In the genomic region with DNA sequence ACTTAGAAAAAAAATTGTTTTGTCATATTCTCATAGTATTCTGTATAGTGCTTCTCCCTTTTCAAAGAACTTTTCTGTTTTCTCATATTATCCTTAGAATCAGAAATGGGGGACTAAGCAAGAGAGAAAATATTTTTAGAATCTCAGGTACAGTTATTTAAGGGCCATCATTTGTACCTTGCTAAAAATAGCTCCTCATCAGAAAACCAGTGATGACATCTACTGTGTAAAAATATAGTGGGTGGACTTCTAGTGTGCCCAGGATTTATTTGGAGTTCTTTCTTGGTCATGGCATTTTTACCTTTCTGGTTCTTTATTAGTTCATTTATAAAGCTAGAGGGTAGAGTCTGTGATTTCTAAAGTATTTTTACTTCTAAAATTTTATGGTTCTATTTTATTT, we compare ENCODE assay signal across 32 cellular contexts.
"Had no signal": no experiment of that assay in that cellular context is flagged by ENCODE, and none has a peak within 500 bp of the region (broad histone marks: within the 10 kb centered on the region; RNA-seq: fewer than 3 reads in every experiment).

No MANE protein-coding gene starts in this region.

- H3K4me1 Mint-ChIP-seq: activated CD4-positive, alpha-beta T cell treated with anti-CD3 and anti-CD28 coated beads, Interleukin-2, amount 10 ng/mL, durations not matched to agents 24 days and 14 days; activated naive CD4-positive, alpha-beta T cell treated with anti-CD3 and anti-CD28 coated beads, Interleukin-2, amount 50 U/mL, for 24 hours; activated naive CD8-positive, alpha-beta T cell treated with anti-CD3 and anti-CD28 coated beads for 36 hours had no signal

- H3K4me3 ChIP-seq: adrenal gland, body of pancreas, esophagus muscularis mucosa, gastrocnemius medialis had no signal

- H3K9me3 Mint-ChIP-seq: activated CD4-positive, alpha-beta memory T cell treated with anti-CD3 and anti-CD28 coated beads for 36 hours; activated naive CD4-positive, alpha-beta T cell treated with anti-CD3 and anti-CD28 coated beads for 36 hours; activated naive CD4-positive, alpha-beta T cell treated with anti-CD3 and anti-CD28 coated beads, Interleukin-2, amount 50 U/mL, for 24 hours; activated naive CD8-positive, alpha-beta T cell treated with anti-CD3 and anti-CD28 coated beads for 36 hours; activated naive CD8-positive, alpha-beta T cell treated with anti-CD3 and anti-CD28 coated beads, Interleukin-2, amount 50 U/mL, for 24 hours; activated T-helper 1 cell treated with anti-CD3 and anti-CD28 coated beads, Interleukin-12 subunit alpha, Interleukin-12 subunit beta, Interleukin-2, Interleukin-4 antibody, amounts not matched to agents 30 ng/mL and 10 ng/mL and 1 ng/mL, durations not matched to agents 14 hours and 24 hours and 36 hours; effector memory CD8-positive, alpha-beta T cell had no signal

- H3K36me3 ChIP-seq: adrenal gland had no signal

- ATAC-seq: activated CD4-positive, alpha-beta T cell treated with anti-CD3 and anti-CD28 coated beads for 36 hours; activated CD8-positive, alpha-beta memory T cell treated with anti-CD3 and anti-CD28 coated beads, Interleukin-2, amount 10 ng/mL, durations not matched to agents 7 days and 5 days; activated CD8-positive, alpha-beta T cell treated with anti-CD3 and anti-CD28 coated beads, Interleukin-2, amount 10 ng/mL, durations not matched to agents 7 days and 5 days; activated naive CD8-positive, alpha-beta T cell treated with anti-CD3 and anti-CD28 coated beads, Interleukin-2, amount 50 U/mL, for 24 hours; body of pancreas; effector memory CD8-positive, alpha-beta T cell; foreskin keratinocyte had no signal

- H3K27me3 Mint-ChIP-seq: activated CD4-positive, alpha-beta memory T cell treated with anti-CD3 and anti-CD28 coated beads for 36 hours; activated CD4-positive, alpha-beta T cell treated with anti-CD3 and anti-CD28 coated beads for 36 hours; activated CD4-positive, alpha-beta T cell treated with anti-CD3 and anti-CD28 coated beads, Interleukin-2, amount 10 ng/mL, durations not matched to agents 24 days and 14 days; activated CD8-positive, alpha-beta memory T cell treated with anti-CD3 and anti-CD28 coated beads, Interleukin-2, amount 10 ng/mL, durations not matched to agents 7 days and 5 days; activated naive CD4-positive, alpha-beta T cell treated with anti-CD3 and anti-CD28 coated beads, Interleukin-2, amount 50 U/mL, for 24 hours; activated naive CD8-positive, alpha-beta T cell treated with anti-CD3 and anti-CD28 coated beads for 36 hours; activated naive CD8-positive, alpha-beta T cell treated with anti-CD3 and anti-CD28 coated beads, Interleukin-2, amount 50 U/mL, for 24 hours; effector memory CD8-positive, alpha-beta T cell had no signal

- H3K27ac ChIP-seq: adrenal gland, body of pancreas, esophagus muscularis mucosa, foreskin keratinocyte, gastrocnemius medialis had no signal

- H3K27ac Mint-ChIP-seq: activated CD4-positive, alpha-beta memory T cell treated with anti-CD3 and anti-CD28 coated beads for 36 hours; activated CD4-positive, alpha-beta T cell treated with anti-CD3 and anti-CD28 coated beads for 36 hours; activated CD4-positive, alpha-beta T cell treated with anti-CD3 and anti-CD28 coated beads, Interleukin-2, amount 10 ng/mL, durations not matched to agents 24 days and 14 days; activated CD8-positive, alpha-beta memory T cell treated with anti-CD3 and anti-CD28 coated beads, Interleukin-2, amount 10 ng/mL, durations not matched to agents 7 days and 5 days; activated CD8-positive, alpha-beta T cell treated with anti-CD3 and anti-CD28 coated beads, Interleukin-2, amount 10 ng/mL, durations not matched to agents 7 days and 5 days; activated naive CD4-positive, alpha-beta T cell treated with anti-CD3 and anti-CD28 coated beads for 36 hours; activated naive CD4-positive, alpha-beta T cell treated with anti-CD3 and anti-CD28 coated beads, Interleukin-2, amount 50 U/mL, for 24 hours; activated naive CD8-positive, alpha-beta T cell treated with anti-CD3 and anti-CD28 coated beads for 36 hours; activated naive CD8-positive, alpha-beta T cell treated with anti-CD3 and anti-CD28 coated beads, Interleukin-2, amount 50 U/mL, for 24 hours; activated T-helper 1 cell treated with anti-CD3 and anti-CD28 coated beads, Interleukin-12 subunit alpha, Interleukin-12 subunit beta, Interleukin-2, Interleukin-4 antibody, amounts not matched to agents 30 ng/mL and 10 ng/mL and 1 ng/mL, durations not matched to agents 14 hours and 24 hours and 36 hours; activated T-helper 2 cell treated with anti-CD3 and anti-CD28 coated beads, Interferon-gamma antibody, Interleukin-2, Interleukin-4, amounts not matched to agents 10 μg/mL and 5 μg/mL and 100 μg/mL, durations not matched to agents 14 hours and 24 hours and 36 hours had no signal

- H3K4me3 Mint-ChIP-seq: activated CD4-positive, alpha-beta memory T cell treated with anti-CD3 and anti-CD28 coated beads for 36 hours; activated CD4-positive, alpha-beta T cell treated with anti-CD3 and anti-CD28 coated beads for 36 hours; activated CD4-positive, alpha-beta T cell treated with anti-CD3 and anti-CD28 coated beads, Interleukin-2, amount 10 ng/mL, durations not matched to agents 24 days and 14 days; activated CD8-positive, alpha-beta memory T cell treated with anti-CD3 and anti-CD28 coated beads, Interleukin-2, amount 10 ng/mL, durations not matched to agents 7 days and 5 days; activated CD8-positive, alpha-beta T cell treated with anti-CD3 and anti-CD28 coated beads, Interleukin-2, amount 10 ng/mL, durations not matched to agents 7 days and 5 days; activated naive CD4-positive, alpha-beta T cell treated with anti-CD3 and anti-CD28 coated beads for 36 hours; activated naive CD4-positive, alpha-beta T cell treated with anti-CD3 and anti-CD28 coated beads, Interleukin-2, amount 50 U/mL, for 24 hours; activated naive CD8-positive, alpha-beta T cell treated with anti-CD3 and anti-CD28 coated beads for 36 hours; activated naive CD8-positive, alpha-beta T cell treated with anti-CD3 and anti-CD28 coated beads, Interleukin-2, amount 50 U/mL, for 24 hours; activated T-helper 1 cell treated with anti-CD3 and anti-CD28 coated beads, Interleukin-12 subunit alpha, Interleukin-12 subunit beta, Interleukin-2, Interleukin-4 antibody, amounts not matched to agents 30 ng/mL and 10 ng/mL and 1 ng/mL, durations not matched to agents 14 hours and 24 hours and 36 hours; effector memory CD8-positive, alpha-beta T cell had no signal

- H3K27me3 ChIP-seq: adrenal gland, body of pancreas, esophagus muscularis mucosa, foreskin keratinocyte, gastrocnemius medialis had no signal

- H3K4me1 ChIP-seq: adrenal gland, body of pancreas, esophagus muscularis mucosa, foreskin keratinocyte, gastrocnemius medialis had no signal

- H3K9me3 ChIP-seq: adrenal gland, body of pancreas, esophagus muscularis mucosa, gastrocnemius medialis had no signal

- DNase-seq: activated CD4-positive, alpha-beta memory T cell treated with anti-CD3 and anti-CD28 coated beads for 36 hours; activated CD4-positive, alpha-beta T cell treated with anti-CD3 and anti-CD28 coated beads for 36 hours; activated CD4-positive, alpha-beta T cell treated with anti-CD3 and anti-CD28 coated beads, Interleukin-2, amount 10 ng/mL, durations not matched to agents 24 days and 14 days; activated CD4-positive, CD25-positive, alpha-beta regulatory T cell; activated CD4-positive, CD25-positive, alpha-beta regulatory T cell treated with anti-CD3 and anti-CD28 coated beads, Interleukin-2, amount 50 U/mL, for 72 hours; activated CD8-positive, alpha-beta memory T cell treated with anti-CD3 and anti-CD28 coated beads, Interleukin-2, amount 10 ng/mL, durations not matched to agents 7 days and 5 days; activated CD8-positive, alpha-beta memory T cell treated with anti-CD3 and anti-CD28 coated beads, Interleukin-2, amount 50 U/mL, for 4 hours; activated CD8-positive, alpha-beta T cell treated with anti-CD3 and anti-CD28 coated beads, Interleukin-2, amount 10 ng/mL, durations not matched to agents 7 days and 5 days; activated effector memory CD4-positive, alpha-beta T cell treated with anti-CD3 and anti-CD28 coated beads, Interleukin-2, amount 50 U/mL, for 16 hours; activated naive CD4-positive, alpha-beta T cell treated with anti-CD3 and anti-CD28 coated beads for 36 hours; activated naive CD8-positive, alpha-beta T cell treated with anti-CD3 and anti-CD28 coated beads for 36 hours; activated naive CD8-positive, alpha-beta T cell treated with anti-CD3 and anti-CD28 coated beads, Interleukin-2, amount 50 U/mL, for 24 hours; activated T-cell treated with anti-CD3 and anti-CD28 coated beads, Interleukin-2, amount 50 U/mL, for 1 hour; activated T-cell treated with anti-CD3 and anti-CD28 coated beads, Interleukin-2, amount 50 U/mL, for 48 hours; adrenal gland; amygdala; aorta; body of pancreas; caudate nucleus; cortex of kidney; dermis blood vessel endothelial cell; effector CD4-positive, alpha-beta T cell; effector memory CD8-positive, alpha-beta T cell; erythroblast; foreskin keratinocyte; gastrocnemius medialis; T-helper 1 cell; T-helper 2 cell had no signal
